In the genomic region with DNA sequence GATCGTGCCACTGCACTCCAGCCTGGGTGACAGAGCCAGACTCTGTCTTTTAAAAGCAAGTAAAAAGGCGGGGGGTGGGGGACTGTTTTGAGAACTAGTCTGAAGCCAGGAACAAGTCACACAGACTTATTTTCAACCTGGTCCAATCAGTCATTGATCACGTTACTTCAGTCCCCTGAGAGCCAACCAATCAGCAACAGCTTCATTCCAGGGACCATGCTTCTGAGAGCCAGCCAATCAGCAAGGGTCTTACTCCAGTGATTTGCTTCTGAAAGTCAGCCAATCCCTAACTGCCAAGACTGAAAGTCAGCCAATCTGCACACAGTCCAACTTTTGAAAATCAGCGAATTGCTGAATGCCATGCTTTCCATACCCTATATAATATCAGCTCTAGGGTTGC, we compare ENCODE assay signal across 1 cellular context.
TF ChIP-seq lines count a peak whose summit lies in the region.

No MANE protein-coding gene starts in this region.

TF ChIP-seq in GM23338, 12 proteins besides CTCF, POLR2A, EP300 and RAD21 (continued from another document):
- no peak for TF ChIP-seq ZNF462 (CRISPR knock-in tag; IDR thresholded peaks at IDR 0.05)
TF ChIP-seq in GM23338: peak in this region for 0.
